In the genomic region with DNA sequence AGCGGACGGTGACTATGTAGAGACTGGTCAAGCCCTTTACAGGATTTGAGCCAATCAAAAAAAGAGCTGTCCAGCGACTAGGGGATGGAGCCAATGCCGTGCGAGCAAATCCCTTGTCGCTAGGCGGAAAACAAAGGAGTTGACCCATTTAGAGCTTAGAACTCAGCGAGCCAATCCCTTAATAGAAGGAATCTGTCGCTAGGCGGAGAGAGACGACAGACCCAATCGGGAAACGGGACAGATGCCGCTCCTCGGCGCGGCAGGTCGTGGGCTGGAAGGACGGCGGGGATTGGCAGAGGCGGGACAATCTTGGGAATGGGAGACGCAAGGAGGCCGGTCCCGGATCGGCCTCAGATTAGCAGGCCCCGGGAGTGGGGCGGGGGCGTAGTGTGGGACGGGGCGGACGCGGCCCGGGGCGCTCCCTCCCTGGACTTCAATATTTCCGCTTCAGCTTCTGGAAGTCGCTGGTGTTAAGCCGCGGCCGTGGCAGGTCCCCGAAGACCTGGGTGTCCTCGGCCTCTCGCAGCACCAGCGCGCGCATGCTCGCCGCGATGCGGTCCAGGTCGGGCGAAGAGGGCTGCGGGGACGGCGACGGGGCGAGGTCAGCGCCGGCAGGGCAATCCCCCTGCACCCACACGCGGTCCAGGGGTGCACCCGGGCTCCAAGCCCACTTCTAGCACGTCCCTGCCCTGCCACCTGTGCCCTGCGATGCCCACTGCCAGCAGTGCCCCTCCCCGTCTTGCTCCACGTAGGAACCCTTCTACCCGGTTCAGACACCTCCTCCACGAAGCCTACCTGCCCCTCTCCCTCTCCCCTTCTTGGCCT, we compare ENCODE assay signal across 8 cellular contexts. TPM values are rescaled to one million over a fixed set of nuclear protein-coding genes. Genes with fewer than 3 reads are reported as not detected.
DNase-seq lines count a peak whose midpoint lies in the region; ATAC-seq and TF ChIP-seq lines count a peak whose summit lies in the region.

No MANE protein-coding gene starts in this region.

- H3K4me3 Mint-ChIP-seq in GM23338: no peak overlapping the region; the same call in 2 of the 3 replicates
- H3K4me3 Mint-ChIP-seq in activated T-helper 17 cell treated with anti-CD3 and anti-CD28 coated beads, Interleukin-2, amount 50 U/mL, for 72 hours: no peak overlapping the region
- H3K4me3 Mint-ChIP-seq in naive B cell: peak overlapping the region in 1 of 8 donors; percentile 91
- no peak overlapping the region for H3K4me3 Mint-ChIP-seq in stimulated activated effector memory CD8-positive, alpha-beta T cell treated with anti-CD3 and anti-CD28 coated beads, Interleukin-12 subunit alpha, Interleukin-12 subunit beta, amount 100 ng/mL, for 72 hours

- peak overlapping the region; percentile 84 for H3K4me2 ChIP-seq in GM23338
- peak overlapping the region; percentile 79 for H3K4me2 ChIP-seq in fibroblast of lung (ENCODE audit: extremely low read depth, insufficient read depth, low read length)

- peaks cover 2% of the 10 kb centered on the region for H3K36me3 ChIP-seq in GM23338 (ENCODE audit: insufficient read depth)
- H3K36me3 ChIP-seq in fibroblast of lung (ENCODE audit: control insufficient read depth, insufficient read depth, low read length): peaks cover 2% of the 10 kb centered on the region

- H4K20me1 ChIP-seq in GM23338 (replicated peaks; ENCODE audit: insufficient read depth): peaks cover 8% of the 10 kb centered on the region
- no peaks in the 10 kb centered on the region for H4K20me1 ChIP-seq in fibroblast of lung (ENCODE audit: control insufficient read depth, extremely low read depth, insufficient read depth, low read length)

- H3K9ac ChIP-seq in fibroblast of lung (ENCODE audit: insufficient read depth, low read length): peak overlapping the region; percentile 49

- H3K79me2 ChIP-seq in GM23338 (replicated peaks; ENCODE audit: insufficient read depth) (peaks cover 24% of the 10 kb centered on the region), fibroblast of lung (ENCODE audit: control insufficient read depth, insufficient read depth, low read length) (peaks cover 22% of the 10 kb centered on the region)

- H3K4me3 ChIP-seq in GM23338 (peak overlapping the region; percentile 48), fibroblast of lung (replicated peaks in 1 of 4; ENCODE audit: control extremely low read depth in 1 of 4, insufficient read depth in 1 of 4, low read depth in 3 of 4, low read length in 4 of 4) (peak overlapping the region; percentile 31 to 56 (median 38))

- H3K27ac ChIP-seq in GM23338 (ENCODE audit: low read depth) (peak overlapping the region; percentile 0; the same call in 1 of the 2 replicates), fibroblast of lung (ENCODE audit: insufficient read depth, low read length) (peak overlapping the region; percentile 80)

- peaks cover 26% of the 10 kb centered on the region for H3K36me3 Mint-ChIP-seq in GM23338 (ENCODE audit: low read depth)
- H3K36me3 Mint-ChIP-seq in activated T-helper 17 cell treated with anti-CD3 and anti-CD28 coated beads, Interleukin-2, amount 50 U/mL, for 72 hours (ENCODE audit: low read depth): peaks cover 63% of the 10 kb centered on the region
- H3K36me3 Mint-ChIP-seq in naive B cell: no peaks in the 10 kb centered on the region
- peaks cover 51% of the 10 kb centered on the region for H3K36me3 Mint-ChIP-seq in stimulated activated effector memory CD8-positive, alpha-beta T cell treated with anti-CD3 and anti-CD28 coated beads, Interleukin-12 subunit alpha, Interleukin-12 subunit beta, amount 100 ng/mL, for 72 hours

- H3K27me3 ChIP-seq in GM23338 (ENCODE audit: insufficient read depth) (no peaks in the 10 kb centered on the region), fibroblast of lung (ENCODE audit: control insufficient read depth, insufficient read depth, low read length) (no peaks in the 10 kb centered on the region)

- TF ChIP-seq CTCF in GM23338 (conservative IDR thresholded peaks at IDR 0.05; ENCODE audit: low read depth in 2 of 2) (no peak), fibroblast of lung (conservative IDR thresholded peaks at IDR 0.05 in 1 of 2, IDR thresholded peaks at IDR 0.05 in 1 of 2; ENCODE audit: low read depth in 1 of 2, low read length in 2 of 2) (no peak)

- H3K9me3 ChIP-seq in fibroblast of lung (ENCODE audit: control insufficient read depth, insufficient read depth, low read depth, low read length): no peaks in the 10 kb centered on the region

- DNase-seq in Daoy (ENCODE audit: low read depth): peak; percentile 99
- peak; percentile 100 for DNase-seq in GM23338 (ENCODE audit: low spot score)
- peak; percentile 100 for DNase-seq in LHCN-M2 (ENCODE audit: low read depth)
- peak; percentile 100 for DNase-seq in RPMI7951 (ENCODE audit: low read depth)
- DNase-seq in fibroblast of lung (ENCODE audit: low read depth in 2 of 2): peak; percentile 100
- peak; percentile 94 for DNase-seq in naive B cell
- DNase-seq in stimulated activated effector memory CD8-positive, alpha-beta T cell treated with anti-CD3 and anti-CD28 coated beads, Interleukin-12 subunit alpha, Interleukin-12 subunit beta, amount 100 ng/mL, for 72 hours (ENCODE audit: low spot score in 2 of 2): peak; percentile 82 to 96

- H3K27me3 Mint-ChIP-seq in GM23338 (ENCODE audit: insufficient read depth, low read depth, poor library complexity): peaks cover 21% of the 10 kb centered on the region
- no peaks in the 10 kb centered on the region for H3K27me3 Mint-ChIP-seq in activated T-helper 17 cell treated with anti-CD3 and anti-CD28 coated beads, Interleukin-2, amount 50 U/mL, for 72 hours
- no peaks in the 10 kb centered on the region for H3K27me3 Mint-ChIP-seq in naive B cell

- no peaks in the 10 kb centered on the region for H3K9me2 ChIP-seq in GM23338 (ENCODE audit: insufficient read depth)

- H3K4me1 ChIP-seq in GM23338 (ENCODE audit: insufficient read depth) (peaks cover 19% of the 10 kb centered on the region), fibroblast of lung (ENCODE audit: control insufficient read depth, extremely low read depth, insufficient read depth, low read length) (peaks cover 16% of the 10 kb centered on the region)

- ATAC-seq in GM23338 (peak; percentile 69), naive B cell (ENCODE audit: low read depth in 2 of 2) (peak; percentile 72 to 73)
- ATAC-seq in activated T-helper 17 cell treated with anti-CD3 and anti-CD28 coated beads, Interleukin-2, amount 50 U/mL, for 72 hours (replicated peaks): peak; percentile 81
- ATAC-seq in stimulated activated effector memory CD8-positive, alpha-beta T cell treated with anti-CD3 and anti-CD28 coated beads, Interleukin-12 subunit alpha, Interleukin-12 subunit beta, amount 100 ng/mL, for 72 hours: peak; percentile 84

- H2AFZ ChIP-seq in GM23338 (no peak overlapping the region), fibroblast of lung (ENCODE audit: low read length) (peak overlapping the region; percentile 10)

- peaks cover 31% of the 10 kb centered on the region for H3F3A ChIP-seq in GM23338 (replicated peaks; ENCODE audit: low read depth)

- H3K4me1 Mint-ChIP-seq in GM23338 (peaks cover 32% of the 10 kb centered on the region), naive B cell (peaks cover 25 to 55% (median 46%) of the 10 kb centered on the region in 3 donors)
- peaks cover 23% of the 10 kb centered on the region for H3K4me1 Mint-ChIP-seq in activated T-helper 17 cell treated with anti-CD3 and anti-CD28 coated beads, Interleukin-2, amount 50 U/mL, for 72 hours
- H3K4me1 Mint-ChIP-seq in stimulated activated effector memory CD8-positive, alpha-beta T cell treated with anti-CD3 and anti-CD28 coated beads, Interleukin-12 subunit alpha, Interleukin-12 subunit beta, amount 100 ng/mL, for 72 hours: peaks cover 34% of the 10 kb centered on the region

- H3K9me3 Mint-ChIP-seq in GM23338: peaks cover 7% of the 10 kb centered on the region
- no peaks in the 10 kb centered on the region for H3K9me3 Mint-ChIP-seq in activated T-helper 17 cell treated with anti-CD3 and anti-CD28 coated beads, Interleukin-2, amount 50 U/mL, for 72 hours
- H3K9me3 Mint-ChIP-seq in naive B cell: peaks cover 0 to 2% (median 0%) of the 10 kb centered on the region in 7 donors
- no peaks in the 10 kb centered on the region for H3K9me3 Mint-ChIP-seq in stimulated activated effector memory CD8-positive, alpha-beta T cell treated with anti-CD3 and anti-CD28 coated beads, Interleukin-12 subunit alpha, Interleukin-12 subunit beta, amount 100 ng/mL, for 72 hours

- H3K27ac Mint-ChIP-seq in GM23338 (no peak overlapping the region), naive B cell (peak overlapping the region in 1 of 6 donors; percentile 91)
- no peak overlapping the region for H3K27ac Mint-ChIP-seq in activated T-helper 17 cell treated with anti-CD3 and anti-CD28 coated beads, Interleukin-2, amount 50 U/mL, for 72 hours
- no peak overlapping the region for H3K27ac Mint-ChIP-seq in stimulated activated effector memory CD8-positive, alpha-beta T cell treated with anti-CD3 and anti-CD28 coated beads, Interleukin-12 subunit alpha, Interleukin-12 subunit beta, amount 100 ng/mL, for 72 hours

RNA-seq across cellular contexts. Expression of a gene that starts 2.3 kb away (rescaled TPM):
- 36.9 and 38.4 TPM in 2 replicates for total RNA-seq in Daoy (2014; rRNA removed; shearing (Covaris generic))
- total RNA-seq in GM23338 (2014; rRNA removed; shearing (Covaris generic)): 81.4 and 99.6 TPM in 2 replicates
- 109 and 112 TPM in 2 replicates for polyA plus RNA-seq in GM23338 (2016; fragmentation: Nextera tagmentation; extraction: Ambion mirVana)
- total RNA-seq in LHCN-M2 (2014; rRNA removed): 51.3 and 51.6 TPM in 2 replicates
- polyA plus RNA-seq in LHCN-M2 (2012): 56.5 TPM
- 22.7 and 29.7 TPM in 2 replicates for total RNA-seq in RPMI7951 (2014; rRNA removed; shearing (Covaris generic))
- 100 to 1,000 TPM; 100 to 111 TPM for total RNA-seq in activated T-helper 17 cell treated with anti-CD3 and anti-CD28 coated beads, Interleukin-2, amount 50 U/mL, for 72 hours
- total RNA-seq in fibroblast of lung: 21.1 and 32.9 TPM in 2 replicates
- polyA plus RNA-seq in fibroblast of lung: 11.0 and 17.0 TPM in 2 replicates
- polyA plus RNA-seq in fibroblast of lung (2012): 25.9 and 35.8 TPM in 2 replicates
- polyA minus RNA-seq in fibroblast of lung (ENCODE audit: low replicate concordance): 25.4 and 45.5 TPM in 2 replicates
- 10 to 100 TPM; 39.4 to 64.9 (median 49.8) TPM for polyA plus RNA-seq in naive B cell (ENCODE audit: low read depth in 6 of 6)

RNA-seq across cellular contexts. Expression of a gene that starts 7.5 kb away (rescaled TPM):
- 9.6 and 10.5 TPM in 2 replicates for total RNA-seq in Daoy (2014; rRNA removed; shearing (Covaris generic))
- 15.7 and 21.5 TPM in 2 replicates for total RNA-seq in GM23338 (2014; rRNA removed; shearing (Covaris generic))
- polyA plus RNA-seq in GM23338 (2016; fragmentation: Nextera tagmentation; extraction: Ambion mirVana) (28.0 and 28.6 TPM in 2 replicates), fibroblast of lung (37.4 and 51.3 TPM in 2 replicates), naive B cell (ENCODE audit: low read depth in 6 of 6) (1 to 10 TPM; 1.5 to 6.0 (median 3.2) TPM)
- total RNA-seq in LHCN-M2 (2014; rRNA removed) (17.1 and 20.7 TPM in 2 replicates), fibroblast of lung (9.2 and 12.2 TPM in 2 replicates)
- 78.2 TPM for polyA plus RNA-seq in LHCN-M2 (2012)
- total RNA-seq in RPMI7951 (2014; rRNA removed; shearing (Covaris generic)): 10.8 and 15.3 TPM in 2 replicates
- 10 to 100 TPM; 33.8 to 72.8 TPM for total RNA-seq in activated T-helper 17 cell treated with anti-CD3 and anti-CD28 coated beads, Interleukin-2, amount 50 U/mL, for 72 hours
- 54.8 and 74.5 TPM in 2 replicates for polyA plus RNA-seq in fibroblast of lung (2012)
- polyA minus RNA-seq in fibroblast of lung (ENCODE audit: low replicate concordance): 41.6 and 54.1 TPM in 2 replicates

RNA-seq across cellular contexts. Expression of a gene that starts 7.8 kb away (rescaled TPM):
- 5.9 and 8.1 TPM in 2 replicates for total RNA-seq in Daoy (2014; rRNA removed; shearing (Covaris generic))
- total RNA-seq in GM23338 (2014; rRNA removed; shearing (Covaris generic)): 12.1 and 19.3 TPM in 2 replicates
- polyA plus RNA-seq in GM23338 (2016; fragmentation: Nextera tagmentation; extraction: Ambion mirVana): 39.5 and 43.1 TPM in 2 replicates
- 7.5 and 9.8 TPM in 2 replicates for total RNA-seq in LHCN-M2 (2014; rRNA removed)
- 40.4 TPM for polyA plus RNA-seq in LHCN-M2 (2012)
- total RNA-seq in RPMI7951 (2014; rRNA removed; shearing (Covaris generic)): 10.3 and 12.3 TPM in 2 replicates
- total RNA-seq in activated T-helper 17 cell treated with anti-CD3 and anti-CD28 coated beads, Interleukin-2, amount 50 U/mL, for 72 hours: 10 to 100 TPM; 21.4 to 57.4 TPM
- 10.0 and 19.5 TPM in 2 replicates for total RNA-seq in fibroblast of lung
- 32.5 and 34.2 TPM in 2 replicates for polyA plus RNA-seq in fibroblast of lung
- 42.3 and 47.1 TPM in 2 replicates for polyA plus RNA-seq in fibroblast of lung (2012)
- polyA minus RNA-seq in fibroblast of lung (ENCODE audit: low replicate concordance): 111 and 165 TPM in 2 replicates
- polyA plus RNA-seq in naive B cell (ENCODE audit: low read depth in 6 of 6): 10 to 100 TPM; 10.5 to 20.6 (median 12.3) TPM

RNA-seq across cellular contexts. Expression of a gene that starts 18.7 kb away (rescaled TPM):
- total RNA-seq in Daoy (2014; rRNA removed; shearing (Covaris generic)): 61.2 and 67.8 TPM in 2 replicates
- 194 and 209 TPM in 2 replicates for total RNA-seq in GM23338 (2014; rRNA removed; shearing (Covaris generic))
- polyA plus RNA-seq in GM23338 (2016; fragmentation: Nextera tagmentation; extraction: Ambion mirVana) (188 and 225 TPM in 2 replicates), fibroblast of lung (41.1 and 48.0 TPM in 2 replicates), naive B cell (ENCODE audit: low read depth in 6 of 6) (10 to 100 TPM; 46.1 to 98.3 (median 60.3) TPM)
- total RNA-seq in LHCN-M2 (2014; rRNA removed) (93.5 and 109 TPM in 2 replicates), fibroblast of lung (35.2 and 56.0 TPM in 2 replicates)
- polyA plus RNA-seq in LHCN-M2 (2012): 146 TPM
- total RNA-seq in RPMI7951 (2014; rRNA removed; shearing (Covaris generic)): 89.9 and 100 TPM in 2 replicates
- total RNA-seq in activated T-helper 17 cell treated with anti-CD3 and anti-CD28 coated beads, Interleukin-2, amount 50 U/mL, for 72 hours: 100 to 1,000 TPM in 1 of 2 donors, 10 to 100 TPM in 1; 82.7 to 109 TPM
- 108 and 129 TPM in 2 replicates for polyA plus RNA-seq in fibroblast of lung (2012)
- 108 and 136 TPM in 2 replicates for polyA minus RNA-seq in fibroblast of lung (ENCODE audit: low replicate concordance)

RNA-seq across cellular contexts. Expression of a gene that starts 27.0 kb away (rescaled TPM):
- total RNA-seq in Daoy (2014; rRNA removed; shearing (Covaris generic)): 9.1 and 9.3 TPM in 2 replicates
- 0.50 and 0.69 TPM in 2 replicates for total RNA-seq in GM23338 (2014; rRNA removed; shearing (Covaris generic))
- polyA plus RNA-seq in GM23338 (2016; fragmentation: Nextera tagmentation; extraction: Ambion mirVana) (0.57 and 0.60 TPM in 2 replicates), fibroblast of lung (0.09 and 0.21 TPM in 2 replicates), naive B cell (ENCODE audit: low read depth in 6 of 6) (1 to 10 TPM in 1 of 6 donors, under 1 TPM in 1, not detected in 4; 0.66 to 1.2 TPM)
- total RNA-seq in LHCN-M2 (2014; rRNA removed) (0.34 TPM in 1 of 2 replicates, not detected in the other), fibroblast of lung (1.2 and 1.5 TPM in 2 replicates)
- polyA plus RNA-seq in LHCN-M2 (2012): 1.1 TPM
- 0.39 and 1.3 TPM in 2 replicates for total RNA-seq in RPMI7951 (2014; rRNA removed; shearing (Covaris generic))
- 100 to 1,000 TPM in 1 of 2 donors, 10 to 100 TPM in 1; 42.0 to 177 TPM for total RNA-seq in activated T-helper 17 cell treated with anti-CD3 and anti-CD28 coated beads, Interleukin-2, amount 50 U/mL, for 72 hours
- polyA plus RNA-seq in fibroblast of lung (2012): 0.52 and 0.58 TPM in 2 replicates
- polyA minus RNA-seq in fibroblast of lung (ENCODE audit: low replicate concordance): 0.79 TPM in 1 of 2 replicates, not detected in the other

Comparison
In these comparisons a context has a peak if more than half of its experiments do, and no peak if none do; other contexts are left out.
1. Peak in every context shown above with its lines: DNase-seq, ATAC-seq, H3K4me3 ChIP-seq and H3K27ac ChIP-seq.